In genomic region chr11:67369275-67369674, GRCh38 we compare ENCODE assay signal across 1 cellular context.
TF ChIP-seq lines count a peak whose summit lies in the region.

No MANE protein-coding gene starts in this region.

TF ChIP-seq in K562, 482 proteins besides CTCF, POLR2A, EP300 and RAD21:
- TF ChIP-seq ARID4B (CRISPR knock-in tag; IDR thresholded peaks at IDR 0.05) (no peak), KAT7 (CRISPR knock-in tag; IDR thresholded peaks at IDR 0.05; ENCODE audit: borderline replicate concordance) (no peak), TARDBP (IDR thresholded peaks at IDR 0.05) (no peak), C11orf30 (IDR thresholded peaks at IDR 0.05; ENCODE audit: low read depth) (no peak), DPF2 (IDR thresholded peaks at IDR 0.05) (no peak), SP1 (CRISPR knock-in tag; IDR thresholded peaks at IDR 0.05) (no peak), ZBTB33 (CRISPR knock-in tag; IDR thresholded peaks at IDR 0.05) (no peak), TAF9B (IDR thresholded peaks at IDR 0.05; ENCODE audit: partially characterized antibody) (no peak), ILF3 (IDR thresholded peaks at IDR 0.05; ENCODE audit: borderline replicate concordance) (no peak), ZNF143 (CRISPR knock-in tag; IDR thresholded peaks at IDR 0.05) (no peak)
- TF ChIP-seq, protein P1, sequence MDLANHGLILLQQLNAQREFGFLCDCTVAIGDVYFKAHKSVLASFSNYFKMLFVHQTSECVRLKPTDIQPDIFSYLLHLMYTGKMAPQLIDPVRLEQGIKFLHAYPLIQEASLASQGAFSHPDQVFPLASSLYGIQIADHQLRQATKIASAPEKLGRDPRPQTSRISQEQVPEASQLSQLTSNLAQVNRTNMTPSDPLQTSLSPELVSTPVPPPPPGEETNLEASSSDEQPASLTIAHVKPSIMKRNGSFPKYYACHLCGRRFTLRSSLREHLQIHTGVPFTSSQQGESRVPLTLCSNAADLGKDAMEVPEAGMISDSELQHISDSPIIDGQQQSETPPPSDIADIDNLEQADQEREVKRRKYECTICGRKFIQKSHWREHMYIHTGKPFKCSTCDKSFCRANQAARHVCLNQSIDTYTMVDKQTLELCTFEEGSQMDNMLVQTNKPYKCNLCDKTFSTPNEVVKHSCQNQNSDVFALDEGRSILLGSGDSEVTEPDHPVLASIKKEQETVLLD (IDR thresholded peaks at IDR 0.05), result no peak
- TF ChIP-seq, protein P2, sequence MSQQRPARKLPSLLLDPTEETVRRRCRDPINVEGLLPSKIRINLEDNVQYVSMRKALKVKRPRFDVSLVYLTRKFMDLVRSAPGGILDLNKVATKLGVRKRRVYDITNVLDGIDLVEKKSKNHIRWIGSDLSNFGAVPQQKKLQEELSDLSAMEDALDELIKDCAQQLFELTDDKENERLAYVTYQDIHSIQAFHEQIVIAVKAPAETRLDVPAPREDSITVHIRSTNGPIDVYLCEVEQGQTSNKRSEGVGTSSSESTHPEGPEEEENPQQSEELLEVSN (IDR thresholded peaks at IDR 0.05; ENCODE audit: borderline replicate concordance in 1 of 2, extremely low read depth in 1 of 2, insufficient read depth in 1 of 2, insufficient read length in 1 of 2, low read depth in 1 of 2, low read length in 1 of 2, poor library complexity in 1 of 2, severe bottlenecking in 1 of 2), result no peak
- TF ChIP-seq, protein P3, sequence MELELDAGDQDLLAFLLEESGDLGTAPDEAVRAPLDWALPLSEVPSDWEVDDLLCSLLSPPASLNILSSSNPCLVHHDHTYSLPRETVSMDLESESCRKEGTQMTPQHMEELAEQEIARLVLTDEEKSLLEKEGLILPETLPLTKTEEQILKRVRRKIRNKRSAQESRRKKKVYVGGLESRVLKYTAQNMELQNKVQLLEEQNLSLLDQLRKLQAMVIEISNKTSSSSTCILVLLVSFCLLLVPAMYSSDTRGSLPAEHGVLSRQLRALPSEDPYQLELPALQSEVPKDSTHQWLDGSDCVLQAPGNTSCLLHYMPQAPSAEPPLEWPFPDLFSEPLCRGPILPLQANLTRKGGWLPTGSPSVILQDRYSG (tag; conservative IDR thresholded peaks at IDR 0.05; ENCODE audit: low read depth), result no peak
